9 cellular contexts compared by ENCODE assay signal in the genomic region with DNA sequence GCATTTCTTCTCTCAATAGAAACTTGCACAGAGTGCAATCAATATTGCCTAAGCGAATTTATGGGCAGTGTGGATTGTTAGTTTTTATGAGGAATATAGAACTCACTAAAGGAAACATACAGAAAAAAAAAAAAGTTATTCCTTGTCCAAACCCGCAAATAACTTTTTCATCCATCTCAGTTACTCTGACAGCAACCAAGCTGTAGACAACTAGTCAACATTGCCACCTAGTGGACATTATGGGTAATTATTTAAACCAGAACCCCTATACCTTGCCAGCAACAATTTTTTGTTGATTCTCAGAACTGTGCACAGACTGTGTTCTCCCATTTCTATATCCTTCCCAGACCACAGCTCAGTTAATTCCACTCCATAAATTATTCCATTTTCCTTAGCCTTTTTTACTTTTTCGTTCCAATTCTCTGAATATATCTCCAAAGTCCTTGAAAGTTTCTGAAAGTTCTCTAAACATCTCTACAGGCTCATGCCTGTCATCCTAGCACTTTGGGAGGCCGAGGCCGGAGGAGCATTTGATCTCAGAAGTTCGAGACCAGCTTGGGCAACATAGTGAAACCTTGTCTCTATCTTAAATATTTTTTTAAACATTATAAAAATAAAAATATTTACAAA. TPM values are rescaled to one million over a fixed set of nuclear protein-coding genes. Genes with fewer than 3 reads are reported as not detected.
A peak's percentile ranks its signal among the peaks of the same experiment; 100 is the strongest.
DNase-seq lines count a peak whose midpoint lies in the region; ATAC-seq and TF ChIP-seq lines count a peak whose summit lies in the region.
"Had no signal": no experiment of that assay in that cellular context is flagged by ENCODE, and none has a peak within 500 bp of the region (broad histone marks: within the 10 kb centered on the region; RNA-seq: fewer than 3 reads in every experiment).

No MANE protein-coding gene starts in this region.

- DNase-seq in NCI-H2171 treated with DMSO at 0.1 percent for 48 hours (lab: John Stamatoyannopoulos, UW) (peak; percentile 62), NCI-H2171 (lab: John Stamatoyannopoulos, UW) (no peak), HEK293T (ENCODE audit: extremely low spot score) (peak; percentile 60), NCI-H69 (lab: John Stamatoyannopoulos, UW) (peak; percentile 74), mammary epithelial cell (peak; percentile 51), medulla oblongata (ENCODE audit: extremely low spot score) (peak; percentile 72)
- DNase-seq in stimulated activated CD4-positive, alpha-beta T cell treated with anti-CD3 and anti-CD28 coated beads, Interleukin-2, amount 100 ng/mL, for 24 hours = no peak
- DNase-seq: activated T-cell treated with anti-CD3 and anti-CD28 coated beads, Interleukin-2, amount 50 U/mL, for 4 hours had no signal

- no peak for ATAC-seq in GM21390 (IDR thresholded peaks at IDR 0.05; ENCODE audit: unreplicated experiment)

- H3K27ac ChIP-seq in mammary epithelial cell (ENCODE audit: insufficient read depth, low read depth, low read length) = no peak overlapping the region

- H3K4me2 ChIP-seq in mammary epithelial cell (ENCODE audit: insufficient read depth, low read depth, low read length) = no peak overlapping the region

- H3K9me3 ChIP-seq in mammary epithelial cell (replicated peaks; ENCODE audit: insufficient read depth, low read length) = no peaks in the 10 kb centered on the region

- POLR2A ChIA-PET in HEK293T (lab: Yijun Ruan, JAX) = interaction anchor here (0.6 kb wide), 1 partner anchor 407 kb away, joined by 5 read pairs; no protein-coding TSS in a partner anchor

- no peaks in the 10 kb centered on the region for H3K27me3 ChIP-seq in mammary epithelial cell (ENCODE audit: insufficient read depth, low read length)

- no peaks in the 10 kb centered on the region for H4K20me1 ChIP-seq in mammary epithelial cell (ENCODE audit: insufficient read depth, low read length)

- intact Hi-C loops in mammary epithelial cell (cut with micrococcal nuclease) = loop anchor here (1.0 to 10.0 kb wide), 5 partner anchors 76 to 536 kb away; partner anchors contain the start of genes ADRB2 and GRPEL2

- H3K79me2 ChIP-seq in mammary epithelial cell (ENCODE audit: insufficient read depth, low read length) = peaks cover 16% of the 10 kb centered on the region

- no peak overlapping the region for H3K4me3 ChIP-seq in mammary epithelial cell (replicated peaks in 1 of 3; ENCODE audit: insufficient read depth in 1 of 3, low read depth in 2 of 3, low read length in 3 of 3)

- H2AFZ ChIP-seq in mammary epithelial cell (ENCODE audit: low read depth, low read length) = no peak overlapping the region

- dilution Hi-C loops in mammary epithelial cell (cut with HindIII; ENCODE audit: low sequenced_read_pairs) = loop anchor here (5.0 to 10.0 kb wide), 2 partner anchors 62 to 494 kb away; no protein-coding TSS in a partner anchor

- in situ Hi-C loops in mammary epithelial cell (cut with MboI; ENCODE audit: low sequenced_read_pairs in 2 of 2) = loop anchor here (10.0 kb wide), 2 partner anchors 144 to 534 kb away; no protein-coding TSS in a partner anchor

- peak; percentile 57 to 70 for TF ChIP-seq CTCF in mammary epithelial cell (conservative IDR thresholded peaks at IDR 0.05 in 1 of 2, IDR thresholded peaks at IDR 0.05 in 1 of 2; ENCODE audit: extremely low read depth in 1 of 2, insufficient read depth in 1 of 2, low read depth in 1 of 2, low read length in 2 of 2)

- 34% methylated on average over 6 of the region's 6 CpGs for WGBS in mammary epithelial cell (ENCODE audit: low coverage, missing lambda C conversion rate)

- no TSS peak for BruUV-seq in mammary epithelial cell (replicated peaks; lab: Mats Ljungman, UMichigan)

- H3K4me1 ChIP-seq in mammary epithelial cell (ENCODE audit: insufficient read depth, low read length) = peaks cover 16% of the 10 kb centered on the region

- H3K9ac ChIP-seq in mammary epithelial cell (ENCODE audit: insufficient read depth, low read length) = no peak overlapping the region

- no peaks in the 10 kb centered on the region for H3K36me3 ChIP-seq in mammary epithelial cell (ENCODE audit: insufficient read depth, low read length)

- CTCF ChIA-PET in HEK293T (lab: Yijun Ruan, JAX) = interaction anchor here (0.6 to 1.5 kb wide), 9 partner anchors 12 to 529 kb away, joined by 3 to 10 read pairs (median 3); partner anchors contain the start of gene ABLIM3
- CTCF ChIA-PET in mammary epithelial cell (lab: Charles Lee; ENCODE audit: low non-redundant PET) = no interaction called here

TF ChIP-seq in HEK293T, 16 proteins besides CTCF, POLR2A, EP300 and RAD21:
- peak; percentile 40; the same call in 1 of the 2 replicates for TF ChIP-seq PKNOX1 (IDR thresholded peaks at IDR 0.05)
- no peak for TF ChIP-seq FOXM1 (IDR thresholded peaks at IDR 0.05; ENCODE audit: borderline replicate concordance)

RNA-seq across cellular contexts. Expression of gene AFAP1L1, which starts 2.6 kb away (rescaled TPM):
- 10 to 100 TPM; 19.0 to 23.2 TPM for total RNA-seq in mammary epithelial cell
- polyA plus RNA-seq in mammary epithelial cell = 6.3 TPM
- 18.6 TPM for polyA minus RNA-seq in mammary epithelial cell

Comparison
In these comparisons a context has a peak if more than half of its experiments do, and no peak if none do; other contexts are left out.
1. DNase-seq: peak in NCI-H2171 treated with DMSO at 0.1 percent for 48 hours (single experiment), HEK293T (single experiment), NCI-H69 (single experiment), mammary epithelial cell (single experiment) and medulla oblongata (single experiment); none in NCI-H2171 (single experiment) and stimulated activated CD4-positive, alpha-beta T cell treated with anti-CD3 and anti-CD28 coated beads, Interleukin-2, amount 100 ng/mL, for 24 hours (0 of 2).